ENCODE assay signal across 12 cellular contexts in genomic region chr4:143554728-143555597, GRCh38. TPM values are rescaled to one million over a fixed set of nuclear protein-coding genes. Genes with fewer than 3 reads are reported as not detected.
A peak's percentile ranks its signal among the peaks of the same experiment; 100 is the strongest.
DNase-seq lines count a peak whose midpoint lies in the region; ATAC-seq and TF ChIP-seq lines count a peak whose summit lies in the region.
"Had no signal": no experiment of that assay in that cellular context is flagged by ENCODE, and none has a peak within 500 bp of the region (broad histone marks: within the 10 kb centered on the region; RNA-seq: fewer than 3 reads in every experiment).

No MANE protein-coding gene starts in this region.

- H3K4me1 Mint-ChIP-seq in activated naive CD4-positive, alpha-beta T cell treated with anti-CD3 and anti-CD28 coated beads, Interleukin-2, amount 50 U/mL, for 24 hours: peaks cover 22% of the 10 kb centered on the region
- peaks cover 17% of the 10 kb centered on the region for H3K4me1 Mint-ChIP-seq in activated naive CD4-positive, alpha-beta T cell treated with anti-CD3 and anti-CD28 coated beads, Interleukin-2, amount 10 ng/mL, durations not matched to agents 7 days and 5 days
- H3K4me1 Mint-ChIP-seq in stimulated activated naive CD8-positive, alpha-beta T cell treated with anti-CD3 and anti-CD28 coated beads, Interleukin-15, amount 100 ng/mL, for 72 hours: peaks cover 27% of the 10 kb centered on the region
- H3K4me1 Mint-ChIP-seq in activated T-helper 1 cell treated with anti-CD3 and anti-CD28 coated beads, Interleukin-12 subunit alpha, Interleukin-12 subunit beta, Interleukin-2, Interleukin-4 antibody, amounts not matched to agents 30 ng/mL and 10 ng/mL and 1 ng/mL, durations not matched to agents 14 hours and 24 hours and 36 hours (ENCODE audit: low read depth): peaks cover 23% of the 10 kb centered on the region

- peaks cover 9% of the 10 kb centered on the region for H3K36me3 Mint-ChIP-seq in activated naive CD4-positive, alpha-beta T cell treated with anti-CD3 and anti-CD28 coated beads, Interleukin-2, amount 50 U/mL, for 24 hours
- peaks cover 21% of the 10 kb centered on the region for H3K36me3 Mint-ChIP-seq in activated naive CD4-positive, alpha-beta T cell treated with anti-CD3 and anti-CD28 coated beads, Interleukin-2, amount 10 ng/mL, durations not matched to agents 7 days and 5 days
- H3K36me3 Mint-ChIP-seq in activated T-helper 1 cell treated with anti-CD3 and anti-CD28 coated beads, Interleukin-12 subunit alpha, Interleukin-12 subunit beta, Interleukin-2, Interleukin-4 antibody, amounts not matched to agents 30 ng/mL and 10 ng/mL and 1 ng/mL, durations not matched to agents 14 hours and 24 hours and 36 hours (ENCODE audit: low read depth): peaks cover 31% of the 10 kb centered on the region

- TF ChIP-seq POLR2A in prostate gland (IDR thresholded peaks at IDR 0.05): no peak

- no peaks in the 10 kb centered on the region for H3K27me3 Mint-ChIP-seq in activated naive CD4-positive, alpha-beta T cell treated with anti-CD3 and anti-CD28 coated beads, Interleukin-2, amount 50 U/mL, for 24 hours
- H3K27me3 Mint-ChIP-seq in activated naive CD4-positive, alpha-beta T cell treated with anti-CD3 and anti-CD28 coated beads, Interleukin-2, amount 10 ng/mL, durations not matched to agents 7 days and 5 days: no peaks in the 10 kb centered on the region
- no peaks in the 10 kb centered on the region for H3K27me3 Mint-ChIP-seq in stimulated activated naive CD8-positive, alpha-beta T cell treated with anti-CD3 and anti-CD28 coated beads, Interleukin-15, amount 100 ng/mL, for 72 hours
- no peaks in the 10 kb centered on the region for H3K27me3 Mint-ChIP-seq in activated T-helper 1 cell treated with anti-CD3 and anti-CD28 coated beads, Interleukin-12 subunit alpha, Interleukin-12 subunit beta, Interleukin-2, Interleukin-4 antibody, amounts not matched to agents 30 ng/mL and 10 ng/mL and 1 ng/mL, durations not matched to agents 14 hours and 24 hours and 36 hours (ENCODE audit: insufficient read depth)
- H3K27me3 Mint-ChIP-seq: naive thymus-derived CD8-positive, alpha-beta T cell had no signal

- H3K4me1 ChIP-seq in prostate gland (replicated peaks): no peaks in the 10 kb centered on the region

- H3K4me3 ChIP-seq in coronary artery (no peak overlapping the region), prostate gland (no peak overlapping the region)

- H3K27ac ChIP-seq in coronary artery (no peak overlapping the region), prostate gland (no peak overlapping the region)

- H3K9me3 ChIP-seq in prostate gland: no peaks in the 10 kb centered on the region

- no peaks in the 10 kb centered on the region for H3K36me3 ChIP-seq in prostate gland

- no peaks in the 10 kb centered on the region for H3K27me3 ChIP-seq in prostate gland (replicated peaks; ENCODE audit: insufficient read depth)

- no peak overlapping the region for H3K4me3 Mint-ChIP-seq in activated naive CD4-positive, alpha-beta T cell treated with anti-CD3 and anti-CD28 coated beads, Interleukin-2, amount 50 U/mL, for 24 hours
- no peak overlapping the region for H3K4me3 Mint-ChIP-seq in activated naive CD4-positive, alpha-beta T cell treated with anti-CD3 and anti-CD28 coated beads, Interleukin-2, amount 10 ng/mL, durations not matched to agents 7 days and 5 days
- no peak overlapping the region for H3K4me3 Mint-ChIP-seq in stimulated activated naive CD8-positive, alpha-beta T cell treated with anti-CD3 and anti-CD28 coated beads, Interleukin-15, amount 100 ng/mL, for 72 hours
- H3K4me3 Mint-ChIP-seq in activated T-helper 1 cell treated with anti-CD3 and anti-CD28 coated beads, Interleukin-12 subunit alpha, Interleukin-12 subunit beta, Interleukin-2, Interleukin-4 antibody, amounts not matched to agents 30 ng/mL and 10 ng/mL and 1 ng/mL, durations not matched to agents 14 hours and 24 hours and 36 hours: no peak overlapping the region
- H3K4me3 Mint-ChIP-seq: naive thymus-derived CD8-positive, alpha-beta T cell had no signal

- CTCF ChIA-PET in activated naive CD4-positive, alpha-beta T cell treated with anti-CD3 and anti-CD28 coated beads, Interleukin-2, amount 10 ng/mL, durations not matched to agents 7 days and 5 days (lab: Charles Lee): no interaction called here

- WGBS in prostate gland: 71% methylated on average over 4 of the region's 4 CpGs

- ATAC-seq in HG02642 (IDR thresholded peaks at IDR 0.05; ENCODE audit: poor library complexity, unreplicated experiment) (peak; percentile 60), HG03571 (IDR thresholded peaks at IDR 0.05; ENCODE audit: unreplicated experiment) (peak; percentile 60)
- peak; percentile 41 for ATAC-seq in stimulated activated naive CD8-positive, alpha-beta T cell treated with anti-CD3 and anti-CD28 coated beads, Interleukin-15, amount 100 ng/mL, for 72 hours
- ATAC-seq: naive thymus-derived CD8-positive, alpha-beta T cell had no signal

- TF ChIP-seq CTCF in coronary artery (IDR thresholded peaks at IDR 0.05): no peak
- no peak for TF ChIP-seq CTCF in prostate gland (IDR thresholded peaks at IDR 0.05)

- no peak for DNase-seq in activated naive CD4-positive, alpha-beta T cell treated with anti-CD3 and anti-CD28 coated beads, Interleukin-2, amount 10 ng/mL, durations not matched to agents 7 days and 5 days
- peak in 1 of 2 donors; percentile 52 for DNase-seq in stimulated activated naive CD8-positive, alpha-beta T cell treated with anti-CD3 and anti-CD28 coated beads, Interleukin-15, amount 100 ng/mL, for 72 hours
- DNase-seq in coronary artery (ENCODE audit: low spot score) (no peak), prostate gland (ENCODE audit: low spot score) (no peak)
- no peak for DNase-seq in activated T-helper 1 cell treated with anti-CD3 and anti-CD28 coated beads, Interleukin-12 subunit alpha, Interleukin-12 subunit beta, Interleukin-2, Interleukin-4 antibody, amounts not matched to agents 30 ng/mL and 10 ng/mL and 1 ng/mL, durations not matched to agents 14 hours and 24 hours and 36 hours (ENCODE audit: low spot score)
- DNase-seq: C1 segment of cervical spinal cord; central memory CD4-positive, alpha-beta T cell; naive thymus-derived CD8-positive, alpha-beta T cell; NCI-H526 had no signal

- peak overlapping the region; percentile 37 for H3K27ac Mint-ChIP-seq in activated naive CD4-positive, alpha-beta T cell treated with anti-CD3 and anti-CD28 coated beads, Interleukin-2, amount 50 U/mL, for 24 hours
- no peak overlapping the region for H3K27ac Mint-ChIP-seq in activated naive CD4-positive, alpha-beta T cell treated with anti-CD3 and anti-CD28 coated beads, Interleukin-2, amount 10 ng/mL, durations not matched to agents 7 days and 5 days
- H3K27ac Mint-ChIP-seq in stimulated activated naive CD8-positive, alpha-beta T cell treated with anti-CD3 and anti-CD28 coated beads, Interleukin-15, amount 100 ng/mL, for 72 hours: peak overlapping the region; percentile 81 to 96
- H3K27ac Mint-ChIP-seq in activated T-helper 1 cell treated with anti-CD3 and anti-CD28 coated beads, Interleukin-12 subunit alpha, Interleukin-12 subunit beta, Interleukin-2, Interleukin-4 antibody, amounts not matched to agents 30 ng/mL and 10 ng/mL and 1 ng/mL, durations not matched to agents 14 hours and 24 hours and 36 hours: no peak overlapping the region

- intact Hi-C loops in activated T-helper 1 cell treated with anti-CD3 and anti-CD28 coated beads, Interleukin-12 subunit alpha, Interleukin-12 subunit beta, Interleukin-2, Interleukin-4 antibody, amounts not matched to agents 30 ng/mL and 10 ng/mL and 1 ng/mL, durations not matched to agents 14 hours and 24 hours and 36 hours (cut with micrococcal nuclease): loop anchor here (5.0 kb wide), 1 partner anchor 467 kb away; no protein-coding TSS in a partner anchor
- intact Hi-C loops in prostate gland (cut with DNase I): loop anchor here (10.0 kb wide), 1 partner anchor 360 kb away; no protein-coding TSS in a partner anchor

- no peaks in the 10 kb centered on the region for H3K9me3 Mint-ChIP-seq in activated naive CD4-positive, alpha-beta T cell treated with anti-CD3 and anti-CD28 coated beads, Interleukin-2, amount 50 U/mL, for 24 hours
- H3K9me3 Mint-ChIP-seq in activated naive CD4-positive, alpha-beta T cell treated with anti-CD3 and anti-CD28 coated beads, Interleukin-2, amount 10 ng/mL, durations not matched to agents 7 days and 5 days: no peaks in the 10 kb centered on the region
- no peaks in the 10 kb centered on the region for H3K9me3 Mint-ChIP-seq in stimulated activated naive CD8-positive, alpha-beta T cell treated with anti-CD3 and anti-CD28 coated beads, Interleukin-15, amount 100 ng/mL, for 72 hours
- H3K9me3 Mint-ChIP-seq in activated T-helper 1 cell treated with anti-CD3 and anti-CD28 coated beads, Interleukin-12 subunit alpha, Interleukin-12 subunit beta, Interleukin-2, Interleukin-4 antibody, amounts not matched to agents 30 ng/mL and 10 ng/mL and 1 ng/mL, durations not matched to agents 14 hours and 24 hours and 36 hours: no peaks in the 10 kb centered on the region
- H3K9me3 Mint-ChIP-seq: naive thymus-derived CD8-positive, alpha-beta T cell had no signal

RNA-seq across cellular contexts. Expression of gene SMARCA5, which starts 41.5 kb away (rescaled TPM):
- total RNA-seq in activated T-helper 1 cell treated with anti-CD3 and anti-CD28 coated beads, Interleukin-12 subunit alpha, Interleukin-12 subunit beta, Interleukin-2, Interleukin-4 antibody, amounts not matched to agents 30 ng/mL and 10 ng/mL and 1 ng/mL, durations not matched to agents 14 hours and 24 hours and 36 hours: 59.9 and 60.7 TPM in 2 replicates
- 10 to 100 TPM; 36.7 to 62.5 TPM for total RNA-seq in prostate gland

Comparison
In these comparisons a context has a peak if more than half of its experiments do, and no peak if none do; other contexts are left out.
1. H3K27ac Mint-ChIP-seq: peak in activated naive CD4-positive, alpha-beta T cell treated with anti-CD3 and anti-CD28 coated beads, Interleukin-2, amount 50 U/mL, for 24 hours (single experiment) and stimulated activated naive CD8-positive, alpha-beta T cell treated with anti-CD3 and anti-CD28 coated beads, Interleukin-15, amount 100 ng/mL, for 72 hours (2 of 2); none in activated naive CD4-positive, alpha-beta T cell treated with anti-CD3 and anti-CD28 coated beads, Interleukin-2, amount 10 ng/mL, durations not matched to agents 7 days and 5 days (single experiment) and activated T-helper 1 cell treated with anti-CD3 and anti-CD28 coated beads, Interleukin-12 subunit alpha, Interleukin-12 subunit beta, Interleukin-2, Interleukin-4 antibody, amounts not matched to agents 30 ng/mL and 10 ng/mL and 1 ng/mL, durations not matched to agents 14 hours and 24 hours and 36 hours (single experiment).
2. Peak in every context shown above with its lines, with median percentiles within 50 percentile points of each other: ATAC-seq.